14 cellular contexts compared by ENCODE assay signal in genomic region chr1:12075195-12076114, GRCh38. TPM values are rescaled to one million over a fixed set of nuclear protein-coding genes. Genes with fewer than 3 reads are reported as not detected.
DNase-seq lines count a peak whose midpoint lies in the region; TF ChIP-seq lines count a peak whose summit lies in the region.
"Had no signal": no experiment of that assay in that cellular context is flagged by ENCODE, and none has a peak within 500 bp of the region (broad histone marks: within the 10 kb centered on the region; RNA-seq: fewer than 3 reads in every experiment).

No MANE protein-coding gene starts in this region.

- H3K36me3 ChIP-seq in CD8-positive, alpha-beta memory T cell (ENCODE audit: insufficient read depth, low read length), result no peaks in the 10 kb centered on the region
- no peaks in the 10 kb centered on the region for H3K36me3 ChIP-seq in endodermal cell (ENCODE audit: control insufficient read depth, insufficient read depth, low read length)
- H3K36me3 ChIP-seq: WERI-Rb-1 had no signal

- no peaks in the 10 kb centered on the region for H3K27me3 ChIP-seq in CD8-positive, alpha-beta memory T cell (ENCODE audit: insufficient read depth, low read length, poor library complexity, severe bottlenecking)
- no peaks in the 10 kb centered on the region for H3K27me3 ChIP-seq in endodermal cell (ENCODE audit: control insufficient read depth, insufficient read depth, low read length, poor library complexity, severe bottlenecking)

- no peak overlapping the region for H3K27ac Mint-ChIP-seq in CD8-positive, alpha-beta memory T cell
- peak overlapping the region; percentile 64 for H3K27ac Mint-ChIP-seq in endodermal cell
- H3K27ac Mint-ChIP-seq in nephron progenitor cell, result peak overlapping the region; percentile 58

- TF ChIP-seq CTCF in endodermal cell (conservative IDR thresholded peaks at IDR 0.05) (no peak), nephron progenitor cell (IDR thresholded peaks at IDR 0.05) (no peak)

- H3K27ac ChIP-seq in CD8-positive, alpha-beta memory T cell (ENCODE audit: low read depth, low read length), result peak overlapping the region; percentile 33
- H3K27ac ChIP-seq in endodermal cell (ENCODE audit: low read depth, low read length), result no peak overlapping the region
- H3K27ac ChIP-seq: PC-9, WERI-Rb-1 had no signal

- H3K4me1 Mint-ChIP-seq in CD8-positive, alpha-beta memory T cell, result peaks cover 4 to 14% (median 11%) of the 10 kb centered on the region in 3 donors
- H3K4me1 Mint-ChIP-seq in endodermal cell, result peaks cover 10% of the 10 kb centered on the region
- peaks cover 19% of the 10 kb centered on the region for H3K4me1 Mint-ChIP-seq in nephron progenitor cell

- no peak overlapping the region for H3K9ac ChIP-seq in endodermal cell (ENCODE audit: extremely low read depth, low read length, poor library complexity, severe bottlenecking)

- H3K36me3 Mint-ChIP-seq in CD8-positive, alpha-beta memory T cell, result peaks cover 0 to 2% (median 0%) of the 10 kb centered on the region in 3 donors
- H3K36me3 Mint-ChIP-seq in endodermal cell (ENCODE audit: low read depth) (no peaks in the 10 kb centered on the region), nephron progenitor cell (ENCODE audit: low read depth) (no peaks in the 10 kb centered on the region)

- no peaks in the 10 kb centered on the region for H3K4me1 ChIP-seq in CD8-positive, alpha-beta memory T cell (ENCODE audit: insufficient read depth, low read length)
- no peaks in the 10 kb centered on the region for H3K4me1 ChIP-seq in endodermal cell (ENCODE audit: control insufficient read depth, insufficient read depth, low read length)

- H3K4me3 ChIP-seq in CD8-positive, alpha-beta memory T cell (ENCODE audit: low read length), result no peak overlapping the region
- no peak overlapping the region for H3K4me3 ChIP-seq in endodermal cell (ENCODE audit: low read length)
- H3K4me3 ChIP-seq: PC-9 had no signal

- no peak for DNase-seq in CD8-positive, alpha-beta memory T cell
- DNase-seq in HK-2 (ENCODE audit: unreplicated experiment), result peak; percentile 73
- DNase-seq in endodermal cell, result no peak
- DNase-seq in nephron progenitor cell, result no peak
- DNase-seq in effector CD4-positive, alpha-beta T cell, result no peak
- no peak for DNase-seq in NCI-H187 treated with DMSO at 0.1 percent for 48 hours (lab: John Stamatoyannopoulos, UW)
- DNase-seq in SIG-M5 treated with dmso at 0.1 percent for 504 hours (lab: John Stamatoyannopoulos, UW; ENCODE audit: unreplicated experiment), result no peak
- no peak for DNase-seq in NCI-H510A treated with DMSO at 0.1 percent for 48 hours (lab: John Stamatoyannopoulos, UW)
- DNase-seq: NCI-H187; PC-9; stimulated activated CD4-positive, alpha-beta T cell treated with anti-CD3 and anti-CD28 coated beads, Interleukin-4, amount 100 ng/mL, for 1 hour; substantia nigra; WERI-Rb-1 had no signal

- peaks cover 9 to 11% of the 10 kb centered on the region in 2 donors for H3K27me3 Mint-ChIP-seq in CD8-positive, alpha-beta memory T cell
- H3K27me3 Mint-ChIP-seq in endodermal cell (ENCODE audit: insufficient read depth), result no peaks in the 10 kb centered on the region
- H3K27me3 Mint-ChIP-seq in nephron progenitor cell (ENCODE audit: low read depth, poor library complexity), result peaks cover 14% of the 10 kb centered on the region

- H3K9me3 ChIP-seq in CD8-positive, alpha-beta memory T cell (ENCODE audit: low read length), result no peaks in the 10 kb centered on the region
- peaks cover 6% of the 10 kb centered on the region for H3K9me3 ChIP-seq in endodermal cell (ENCODE audit: control insufficient read depth, low read length)

- no peak overlapping the region for H3K4me3 Mint-ChIP-seq in CD8-positive, alpha-beta memory T cell
- H3K4me3 Mint-ChIP-seq in endodermal cell (no peak overlapping the region), nephron progenitor cell (no peak overlapping the region)

- H3K9me3 Mint-ChIP-seq in CD8-positive, alpha-beta memory T cell, result peaks cover 0 to 2% (median 0%) of the 10 kb centered on the region in 5 donors
- H3K9me3 Mint-ChIP-seq in endodermal cell, result peaks cover 6% of the 10 kb centered on the region
- peaks cover 12% of the 10 kb centered on the region for H3K9me3 Mint-ChIP-seq in nephron progenitor cell
- H3K9me3 Mint-ChIP-seq: activated T-helper 2 cell treated with anti-CD3 and anti-CD28 coated beads, Interferon-gamma antibody, Interleukin-2, Interleukin-4, amounts not matched to agents 10 μg/mL and 5 μg/mL and 100 μg/mL, durations not matched to agents 14 hours and 24 hours and 36 hours had no signal

- 90 to 91% methylated on average over 16 to 19 of the region's 19 CpGs for WGBS in endodermal cell (ENCODE audit: insufficient coverage in 1 of 2, insufficient read length in 1 of 2), 2 experiments

- CTCF ChIA-PET in CD8-positive, alpha-beta memory T cell (lab: Charles Lee), result no interaction called here

- POLR2A ChIA-PET in CD8-positive, alpha-beta memory T cell (lab: Charles Lee), result no interaction called here

RNA-seq across cellular contexts. Expression of gene TNFRSF8, which starts 12.4 kb away (rescaled TPM):
- 1 to 10 TPM; 1.5 to 1.9 TPM for total RNA-seq in CD8-positive, alpha-beta memory T cell
- not detected for polyA plus RNA-seq in CD8-positive, alpha-beta memory T cell
- total RNA-seq in endodermal cell, result 1 to 10 TPM in 1 of 2 donors, under 1 TPM in 1; 0.69 to 2.3 TPM
- polyA plus RNA-seq in endodermal cell (2013, experiment 1 of 2), result 0.85 TPM
- 0.41 TPM for polyA plus RNA-seq in endodermal cell (2013, experiment 2 of 2)
- total RNA-seq: PC-9 had no signal

RNA-seq across cellular contexts. Expression of gene MIIP, which starts 56.2 kb away (rescaled TPM):
- 10 to 100 TPM; 37.0 to 37.6 TPM for total RNA-seq in CD8-positive, alpha-beta memory T cell
- 31.6 TPM for polyA plus RNA-seq in CD8-positive, alpha-beta memory T cell
- total RNA-seq in endodermal cell, result 10 to 100 TPM; 66.2 to 72.1 TPM
- polyA plus RNA-seq in endodermal cell (2013, experiment 1 of 2), result 57.6 TPM
- polyA plus RNA-seq in endodermal cell (2013, experiment 2 of 2), result 47.7 TPM

Comparison
In these comparisons a context has a peak if more than half of its experiments do, and no peak if none do; other contexts are left out.
1. H3K27ac Mint-ChIP-seq: peak in endodermal cell (single experiment) and nephron progenitor cell (single experiment); none in CD8-positive, alpha-beta memory T cell (0 of 8).